In the genomic region with DNA sequence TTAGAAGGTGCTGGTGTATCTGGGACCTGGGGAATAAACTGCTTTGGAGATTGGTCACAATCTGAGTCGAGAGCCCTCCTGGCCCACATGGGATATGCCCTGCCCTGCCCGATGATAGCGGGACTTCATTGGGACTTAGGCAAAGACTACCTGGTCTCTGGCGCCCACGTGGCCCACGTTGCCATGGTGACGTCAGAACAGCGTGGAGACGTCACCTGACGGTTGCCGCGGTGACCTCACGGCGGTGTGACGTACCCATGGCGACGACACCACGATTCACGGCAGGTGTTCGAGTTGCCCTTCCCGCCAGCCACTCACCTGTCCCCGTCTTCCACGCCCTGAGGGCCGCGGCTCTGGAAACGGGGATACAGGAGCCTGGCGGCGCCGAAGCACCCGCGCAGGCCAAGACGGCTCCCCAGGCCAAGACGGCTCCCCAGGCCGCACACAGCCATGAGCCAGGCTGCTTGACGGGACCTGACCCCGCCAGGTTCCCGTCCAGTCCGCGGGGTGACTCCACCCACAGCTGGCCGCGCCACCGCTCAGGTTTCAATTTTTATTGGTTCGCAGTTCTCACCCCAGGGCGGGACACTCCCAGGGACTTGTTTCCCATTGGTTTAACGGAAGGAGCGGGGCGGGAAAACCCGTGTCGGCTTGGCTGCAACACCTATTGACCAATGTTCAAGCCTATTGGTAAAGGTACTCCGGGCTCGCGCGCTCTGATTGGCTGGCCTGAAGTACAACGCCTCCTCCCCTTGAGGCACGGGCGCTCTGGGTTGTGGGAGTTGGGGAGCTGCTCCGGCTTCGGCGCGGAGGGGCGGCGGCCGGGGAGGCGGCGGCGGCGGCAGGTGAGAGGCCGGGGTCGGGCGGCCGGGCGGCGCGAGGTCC, we compare ENCODE assay signal across 1 cellular context.
TF ChIP-seq lines count a peak whose summit lies in the region.

A gene (minus strand): TSS at position 476 of the 885 bp plus-strand sequence. CDS start 24 bp downstream, at position 452.
A gene (plus strand): TSS at position 766 of the 885 bp plus-strand sequence. CDS start 1,029 bp downstream, outside the sequence.

TF ChIP-seq in HepG2, 621 proteins besides CTCF, POLR2A, EP300 and RAD21 (continued from another document and continues in another):
- TF ChIP-seq ZNF652 (CRISPR knock-in tag; IDR thresholded peaks at IDR 0.05; ENCODE audit: borderline replicate concordance, low read depth) = peak; percentile 14; the same call in 1 of the 2 replicates
- peak; percentile 61 for TF ChIP-seq RFX5 (IDR thresholded peaks at IDR 0.05; ENCODE audit: low read depth, low read length)
- TF ChIP-seq, protein P1, sequence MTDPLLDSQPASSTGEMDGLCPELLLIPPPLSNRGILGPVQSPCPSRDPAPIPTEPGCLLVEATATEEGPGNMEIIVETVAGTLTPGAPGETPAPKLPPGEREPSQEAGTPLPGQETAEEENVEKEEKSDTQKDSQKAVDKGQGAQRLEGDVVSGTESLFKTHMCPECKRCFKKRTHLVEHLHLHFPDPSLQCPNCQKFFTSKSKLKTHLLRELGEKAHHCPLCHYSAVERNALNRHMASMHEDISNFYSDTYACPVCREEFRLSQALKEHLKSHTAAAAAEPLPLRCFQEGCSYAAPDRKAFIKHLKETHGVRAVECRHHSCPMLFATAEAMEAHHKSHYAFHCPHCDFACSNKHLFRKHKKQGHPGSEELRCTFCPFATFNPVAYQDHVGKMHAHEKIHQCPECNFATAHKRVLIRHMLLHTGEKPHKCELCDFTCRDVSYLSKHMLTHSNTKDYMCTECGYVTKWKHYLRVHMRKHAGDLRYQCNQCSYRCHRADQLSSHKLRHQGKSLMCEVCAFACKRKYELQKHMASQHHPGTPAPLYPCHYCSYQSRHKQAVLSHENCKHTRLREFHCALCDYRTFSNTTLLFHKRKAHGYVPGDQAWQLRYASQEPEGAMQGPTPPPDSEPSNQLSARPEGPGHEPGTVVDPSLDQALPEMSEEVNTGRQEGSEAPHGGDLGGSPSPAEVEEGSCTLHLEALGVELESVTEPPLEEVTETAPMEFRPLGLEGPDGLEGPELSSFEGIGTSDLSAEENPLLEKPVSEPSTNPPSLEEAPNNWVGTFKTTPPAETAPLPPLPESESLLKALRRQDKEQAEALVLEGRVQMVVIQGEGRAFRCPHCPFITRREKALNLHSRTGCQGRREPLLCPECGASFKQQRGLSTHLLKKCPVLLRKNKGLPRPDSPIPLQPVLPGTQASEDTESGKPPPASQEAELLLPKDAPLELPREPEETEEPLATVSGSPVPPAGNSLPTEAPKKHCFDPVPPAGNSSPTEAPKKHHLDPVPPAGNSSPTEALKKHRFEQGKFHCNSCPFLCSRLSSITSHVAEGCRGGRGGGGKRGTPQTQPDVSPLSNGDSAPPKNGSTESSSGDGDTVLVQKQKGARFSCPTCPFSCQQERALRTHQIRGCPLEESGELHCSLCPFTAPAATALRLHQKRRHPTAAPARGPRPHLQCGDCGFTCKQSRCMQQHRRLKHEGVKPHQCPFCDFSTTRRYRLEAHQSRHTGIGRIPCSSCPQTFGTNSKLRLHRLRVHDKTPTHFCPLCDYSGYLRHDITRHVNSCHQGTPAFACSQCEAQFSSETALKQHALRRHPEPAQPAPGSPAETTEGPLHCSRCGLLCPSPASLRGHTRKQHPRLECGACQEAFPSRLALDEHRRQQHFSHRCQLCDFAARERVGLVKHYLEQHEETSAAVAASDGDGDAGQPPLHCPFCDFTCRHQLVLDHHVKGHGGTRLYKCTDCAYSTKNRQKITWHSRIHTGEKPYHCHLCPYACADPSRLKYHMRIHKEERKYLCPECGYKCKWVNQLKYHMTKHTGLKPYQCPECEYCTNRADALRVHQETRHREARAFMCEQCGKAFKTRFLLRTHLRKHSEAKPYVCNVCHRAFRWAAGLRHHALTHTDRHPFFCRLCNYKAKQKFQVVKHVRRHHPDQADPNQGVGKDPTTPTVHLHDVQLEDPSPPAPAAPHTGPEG (CRISPR knock-in tag; IDR thresholded peaks at IDR 0.05) = no peak
- peak; percentile 69 for TF ChIP-seq IKZF4 (CRISPR knock-in tag; IDR thresholded peaks at IDR 0.05; ENCODE audit: borderline replicate concordance, low read depth, not compliant biosample characterization)
- TF ChIP-seq, protein P2, sequence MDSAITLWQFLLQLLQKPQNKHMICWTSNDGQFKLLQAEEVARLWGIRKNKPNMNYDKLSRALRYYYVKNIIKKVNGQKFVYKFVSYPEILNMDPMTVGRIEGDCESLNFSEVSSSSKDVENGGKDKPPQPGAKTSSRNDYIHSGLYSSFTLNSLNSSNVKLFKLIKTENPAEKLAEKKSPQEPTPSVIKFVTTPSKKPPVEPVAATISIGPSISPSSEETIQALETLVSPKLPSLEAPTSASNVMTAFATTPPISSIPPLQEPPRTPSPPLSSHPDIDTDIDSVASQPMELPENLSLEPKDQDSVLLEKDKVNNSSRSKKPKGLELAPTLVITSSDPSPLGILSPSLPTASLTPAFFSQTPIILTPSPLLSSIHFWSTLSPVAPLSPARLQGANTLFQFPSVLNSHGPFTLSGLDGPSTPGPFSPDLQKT (CRISPR knock-in tag; IDR thresholded peaks at IDR 0.05; ENCODE audit: borderline replicate concordance) = no peak
- TF ChIP-seq, protein P3, sequence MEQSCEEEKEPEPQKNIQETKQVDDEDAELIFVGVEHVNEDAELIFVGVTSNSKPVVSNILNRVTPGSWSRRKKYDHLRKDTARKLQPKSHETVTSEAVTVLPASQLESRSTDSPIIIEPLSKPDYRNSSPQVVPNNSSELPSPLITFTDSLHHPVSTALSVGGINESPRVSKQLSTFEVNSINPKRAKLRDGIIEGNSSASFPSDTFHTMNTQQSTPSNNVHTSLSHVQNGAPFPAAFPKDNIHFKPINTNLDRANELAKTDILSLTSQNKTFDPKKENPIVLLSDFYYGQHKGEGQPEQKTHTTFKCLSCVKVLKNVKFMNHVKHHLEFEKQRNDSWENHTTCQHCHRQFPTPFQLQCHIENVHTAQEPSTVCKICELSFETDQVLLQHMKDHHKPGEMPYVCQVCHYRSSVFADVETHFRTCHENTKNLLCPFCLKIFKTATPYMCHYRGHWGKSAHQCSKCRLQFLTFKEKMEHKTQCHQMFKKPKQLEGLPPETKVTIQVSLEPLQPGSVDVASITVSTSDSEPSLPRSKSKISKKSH (CRISPR knock-in tag; IDR thresholded peaks at IDR 0.05; ENCODE audit: borderline replicate concordance) = peak; percentile 98
- no peak for TF ChIP-seq ZNF850 (CRISPR knock-in tag; conservative IDR thresholded peaks at IDR 0.05)
- TF ChIP-seq SUZ12 (IDR thresholded peaks at IDR 0.05; ENCODE audit: low read depth, low read length) = no peak
- TF ChIP-seq ZNF790 (CRISPR knock-in tag; IDR thresholded peaks at IDR 0.05; ENCODE audit: borderline replicate concordance) = peak; percentile 79; the same call in 1 of the 2 replicates
- TF ChIP-seq, protein P4, sequence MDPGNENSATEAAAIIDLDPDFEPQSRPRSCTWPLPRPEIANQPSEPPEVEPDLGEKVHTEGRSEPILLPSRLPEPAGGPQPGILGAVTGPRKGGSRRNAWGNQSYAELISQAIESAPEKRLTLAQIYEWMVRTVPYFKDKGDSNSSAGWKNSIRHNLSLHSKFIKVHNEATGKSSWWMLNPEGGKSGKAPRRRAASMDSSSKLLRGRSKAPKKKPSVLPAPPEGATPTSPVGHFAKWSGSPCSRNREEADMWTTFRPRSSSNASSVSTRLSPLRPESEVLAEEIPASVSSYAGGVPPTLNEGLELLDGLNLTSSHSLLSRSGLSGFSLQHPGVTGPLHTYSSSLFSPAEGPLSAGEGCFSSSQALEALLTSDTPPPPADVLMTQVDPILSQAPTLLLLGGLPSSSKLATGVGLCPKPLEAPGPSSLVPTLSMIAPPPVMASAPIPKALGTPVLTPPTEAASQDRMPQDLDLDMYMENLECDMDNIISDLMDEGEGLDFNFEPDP (CRISPR knock-in tag; conservative IDR thresholded peaks at IDR 0.05) = no peak
- TF ChIP-seq TGIF2 (CRISPR knock-in tag; IDR thresholded peaks at IDR 0.05) = peak; percentile 93
- TF ChIP-seq PLRG1 (conservative IDR thresholded peaks at IDR 0.05) = no peak
- TF ChIP-seq HNRNPUL1 (IDR thresholded peaks at IDR 0.05; ENCODE audit: low read depth, low read length) = no peak
- peak; percentile 90; the same call in 1 of the 2 replicates for TF ChIP-seq SMAD1 (CRISPR knock-in tag; IDR thresholded peaks at IDR 0.05; ENCODE audit: borderline replicate concordance, low read depth)
- TF ChIP-seq ZMYM2 (CRISPR knock-in tag; IDR thresholded peaks at IDR 0.05) = peak; percentile 99
- TF ChIP-seq KAT8 (CRISPR knock-in tag; IDR thresholded peaks at IDR 0.05) = peak; percentile 85
- peak; percentile 78 for TF ChIP-seq ZNF317 (CRISPR knock-in tag; IDR thresholded peaks at IDR 0.05)
- peak; percentile 71 for TF ChIP-seq PHF20 (CRISPR knock-in tag; IDR thresholded peaks at IDR 0.05)
- TF ChIP-seq TBP (CRISPR knock-in tag; IDR thresholded peaks at IDR 0.05) = peak; percentile 49; the same call in 1 of the 2 replicates
- TF ChIP-seq HNF4A (CRISPR knock-in tag; IDR thresholded peaks at IDR 0.05) = peak; percentile 44
- TF ChIP-seq, protein P5, sequence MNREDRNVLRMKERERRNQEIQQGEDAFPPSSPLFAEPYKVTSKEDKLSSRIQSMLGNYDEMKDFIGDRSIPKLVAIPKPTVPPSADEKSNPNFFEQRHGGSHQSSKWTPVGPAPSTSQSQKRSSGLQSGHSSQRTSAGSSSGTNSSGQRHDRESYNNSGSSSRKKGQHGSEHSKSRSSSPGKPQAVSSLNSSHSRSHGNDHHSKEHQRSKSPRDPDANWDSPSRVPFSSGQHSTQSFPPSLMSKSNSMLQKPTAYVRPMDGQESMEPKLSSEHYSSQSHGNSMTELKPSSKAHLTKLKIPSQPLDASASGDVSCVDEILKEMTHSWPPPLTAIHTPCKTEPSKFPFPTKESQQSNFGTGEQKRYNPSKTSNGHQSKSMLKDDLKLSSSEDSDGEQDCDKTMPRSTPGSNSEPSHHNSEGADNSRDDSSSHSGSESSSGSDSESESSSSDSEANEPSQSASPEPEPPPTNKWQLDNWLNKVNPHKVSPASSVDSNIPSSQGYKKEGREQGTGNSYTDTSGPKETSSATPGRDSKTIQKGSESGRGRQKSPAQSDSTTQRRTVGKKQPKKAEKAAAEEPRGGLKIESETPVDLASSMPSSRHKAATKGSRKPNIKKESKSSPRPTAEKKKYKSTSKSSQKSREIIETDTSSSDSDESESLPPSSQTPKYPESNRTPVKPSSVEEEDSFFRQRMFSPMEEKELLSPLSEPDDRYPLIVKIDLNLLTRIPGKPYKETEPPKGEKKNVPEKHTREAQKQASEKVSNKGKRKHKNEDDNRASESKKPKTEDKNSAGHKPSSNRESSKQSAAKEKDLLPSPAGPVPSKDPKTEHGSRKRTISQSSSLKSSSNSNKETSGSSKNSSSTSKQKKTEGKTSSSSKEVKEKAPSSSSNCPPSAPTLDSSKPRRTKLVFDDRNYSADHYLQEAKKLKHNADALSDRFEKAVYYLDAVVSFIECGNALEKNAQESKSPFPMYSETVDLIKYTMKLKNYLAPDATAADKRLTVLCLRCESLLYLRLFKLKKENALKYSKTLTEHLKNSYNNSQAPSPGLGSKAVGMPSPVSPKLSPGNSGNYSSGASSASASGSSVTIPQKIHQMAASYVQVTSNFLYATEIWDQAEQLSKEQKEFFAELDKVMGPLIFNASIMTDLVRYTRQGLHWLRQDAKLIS (CRISPR knock-in tag; IDR thresholded peaks at IDR 0.05) = no peak
- TF ChIP-seq, protein P6, sequence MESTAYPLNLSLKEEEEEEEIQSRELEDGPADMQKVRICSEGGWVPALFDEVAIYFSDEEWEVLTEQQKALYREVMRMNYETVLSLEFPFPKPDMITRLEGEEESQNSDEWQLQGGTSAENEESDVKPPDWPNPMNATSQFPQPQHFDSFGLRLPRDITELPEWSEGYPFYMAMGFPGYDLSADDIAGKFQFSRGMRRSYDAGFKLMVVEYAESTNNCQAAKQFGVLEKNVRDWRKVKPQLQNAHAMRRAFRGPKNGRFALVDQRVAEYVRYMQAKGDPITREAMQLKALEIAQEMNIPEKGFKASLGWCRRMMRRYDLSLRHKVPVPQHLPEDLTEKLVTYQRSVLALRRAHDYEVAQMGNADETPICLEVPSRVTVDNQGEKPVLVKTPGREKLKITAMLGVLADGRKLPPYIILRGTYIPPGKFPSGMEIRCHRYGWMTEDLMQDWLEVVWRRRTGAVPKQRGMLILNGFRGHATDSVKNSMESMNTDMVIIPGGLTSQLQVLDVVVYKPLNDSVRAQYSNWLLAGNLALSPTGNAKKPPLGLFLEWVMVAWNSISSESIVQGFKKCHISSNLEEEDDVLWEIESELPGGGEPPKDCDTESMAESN (CRISPR knock-in tag; conservative IDR thresholded peaks at IDR 0.05) = peak; percentile 97
- TF ChIP-seq FOXK2 (IDR thresholded peaks at IDR 0.05) = 0 out of 2 replicates have a peak, but pooled peaks have one; percentile 30
- TF ChIP-seq, protein P7, sequence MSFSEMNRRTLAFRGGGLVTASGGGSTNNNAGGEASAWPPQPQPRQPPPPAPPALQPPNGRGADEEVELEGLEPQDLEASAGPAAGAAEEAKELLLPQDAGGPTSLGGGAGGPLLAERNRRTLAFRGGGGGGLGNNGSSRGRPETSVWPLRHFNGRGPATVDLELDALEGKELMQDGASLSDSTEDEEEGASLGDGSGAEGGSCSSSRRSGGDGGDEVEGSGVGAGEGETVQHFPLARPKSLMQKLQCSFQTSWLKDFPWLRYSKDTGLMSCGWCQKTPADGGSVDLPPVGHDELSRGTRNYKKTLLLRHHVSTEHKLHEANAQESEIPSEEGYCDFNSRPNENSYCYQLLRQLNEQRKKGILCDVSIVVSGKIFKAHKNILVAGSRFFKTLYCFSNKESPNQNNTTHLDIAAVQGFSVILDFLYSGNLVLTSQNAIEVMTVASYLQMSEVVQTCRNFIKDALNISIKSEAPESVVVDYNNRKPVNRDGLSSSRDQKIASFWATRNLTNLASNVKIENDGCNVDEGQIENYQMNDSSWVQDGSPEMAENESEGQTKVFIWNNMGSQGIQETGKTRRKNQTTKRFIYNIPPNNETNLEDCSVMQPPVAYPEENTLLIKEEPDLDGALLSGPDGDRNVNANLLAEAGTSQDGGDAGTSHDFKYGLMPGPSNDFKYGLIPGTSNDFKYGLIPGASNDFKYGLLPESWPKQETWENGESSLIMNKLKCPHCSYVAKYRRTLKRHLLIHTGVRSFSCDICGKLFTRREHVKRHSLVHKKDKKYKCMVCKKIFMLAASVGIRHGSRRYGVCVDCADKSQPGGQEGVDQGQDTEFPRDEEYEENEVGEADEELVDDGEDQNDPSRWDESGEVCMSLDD (CRISPR knock-in tag; IDR thresholded peaks at IDR 0.05; ENCODE audit: borderline replicate concordance) = peak; percentile 54; the same call in 1 of the 2 replicates
- TF ChIP-seq ZNF83 (CRISPR knock-in tag; IDR thresholded peaks at IDR 0.05; ENCODE audit: borderline replicate concordance) = peak; percentile 69; the same call in 1 of the 2 replicates
- peak; percentile 85 for TF ChIP-seq GATAD2A (CRISPR knock-in tag; IDR thresholded peaks at IDR 0.05)
- 0 out of 2 replicates have a peak, but pooled peaks have one; percentile 35 for TF ChIP-seq ZNF136 (CRISPR knock-in tag; IDR thresholded peaks at IDR 0.05; ENCODE audit: low read depth)
- TF ChIP-seq RFX1 (IDR thresholded peaks at IDR 0.05) = peak; percentile 83
- TF ChIP-seq ZNF563 (CRISPR knock-in tag; IDR thresholded peaks at IDR 0.05) = peak; percentile 96
- TF ChIP-seq POGZ (CRISPR knock-in tag; IDR thresholded peaks at IDR 0.05) = peak; percentile 94
- peak; percentile 96 for TF ChIP-seq DMAP1 (CRISPR knock-in tag; IDR thresholded peaks at IDR 0.05)
- TF ChIP-seq, protein P8, sequence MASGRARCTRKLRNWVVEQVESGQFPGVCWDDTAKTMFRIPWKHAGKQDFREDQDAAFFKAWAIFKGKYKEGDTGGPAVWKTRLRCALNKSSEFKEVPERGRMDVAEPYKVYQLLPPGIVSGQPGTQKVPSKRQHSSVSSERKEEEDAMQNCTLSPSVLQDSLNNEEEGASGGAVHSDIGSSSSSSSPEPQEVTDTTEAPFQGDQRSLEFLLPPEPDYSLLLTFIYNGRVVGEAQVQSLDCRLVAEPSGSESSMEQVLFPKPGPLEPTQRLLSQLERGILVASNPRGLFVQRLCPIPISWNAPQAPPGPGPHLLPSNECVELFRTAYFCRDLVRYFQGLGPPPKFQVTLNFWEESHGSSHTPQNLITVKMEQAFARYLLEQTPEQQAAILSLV (CRISPR knock-in tag; IDR thresholded peaks at IDR 0.05; ENCODE audit: borderline replicate concordance) = peak; percentile 95
- TF ChIP-seq ATF7 (IDR thresholded peaks at IDR 0.05) = peak; percentile 94
- peak; percentile 93; the same call in 1 of the 2 replicates for TF ChIP-seq ATF7 (CRISPR knock-in tag; IDR thresholded peaks at IDR 0.05)
- peak; percentile 83 for TF ChIP-seq DR1 (CRISPR knock-in tag; IDR thresholded peaks at IDR 0.05)
